8 cellular contexts compared by ENCODE assay signal in the genomic region with DNA sequence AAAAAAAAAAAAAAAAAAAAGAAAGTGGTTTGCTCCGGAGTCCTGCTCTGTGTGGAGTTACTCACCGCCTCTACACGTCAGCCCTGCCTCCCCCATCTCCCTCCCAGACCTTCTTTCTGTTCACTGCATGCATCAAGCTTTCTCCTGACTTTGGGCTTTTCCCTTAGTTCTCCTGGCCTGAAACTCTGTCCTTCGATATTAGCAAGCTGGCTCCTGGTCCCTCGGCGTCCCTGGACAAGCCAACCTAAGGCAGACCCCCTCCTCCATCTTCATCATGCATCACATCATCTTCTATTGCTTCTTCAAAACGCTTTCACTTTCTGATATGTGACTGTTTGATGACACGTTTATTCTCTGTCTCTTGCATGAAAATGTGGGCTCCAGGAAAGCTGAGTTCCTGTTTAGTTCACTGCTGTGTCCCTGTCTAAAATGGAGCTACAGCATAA. TPM values are rescaled to one million over a fixed set of nuclear protein-coding genes. Genes with fewer than 3 reads are reported as not detected.
DNase-seq lines count a peak whose midpoint lies in the region; ATAC-seq and TF ChIP-seq lines count a peak whose summit lies in the region.

No MANE protein-coding gene starts in this region.

- H3K4me1 Mint-ChIP-seq in activated T-cell treated with anti-CD3 and anti-CD28 coated beads, Interleukin-2, amount 50 U/mL, for 72 hours (ENCODE audit: low read depth), result peaks cover 21% of the 10 kb centered on the region

- ATAC-seq in HG03378 (IDR thresholded peaks at IDR 0.05; ENCODE audit: unreplicated experiment) (peak; percentile 82), gastrocnemius medialis (no peak)
- ATAC-seq in activated T-cell treated with anti-CD3 and anti-CD28 coated beads, Interleukin-2, amount 50 U/mL, for 72 hours (replicated peaks in 1 of 2), result peak; percentile 85 to 94

- DNase-seq in activated gamma-delta T cell treated with Interleukin-2 at 50 U/mL for 16 hours (peak; percentile 23), activated gamma-delta T cell (lab: John Stamatoyannopoulos, UW) (no peak), NCI-H1436 (lab: John Stamatoyannopoulos, UW) (no peak), gastrocnemius medialis (no peak), dedifferentiated amniotic fluid mesenchymal stem cell (ENCODE audit: extremely low spot score) (no peak)
- peak; percentile 30 to 46 for DNase-seq in activated T-cell treated with anti-CD3 and anti-CD28 coated beads, Interleukin-2, amount 50 U/mL, for 72 hours
- peak in 2 of 3 experiments; percentile 16 to 24 for DNase-seq in stimulated activated CD4-positive, alpha-beta T cell treated with anti-CD3 and anti-CD28 coated beads, TNF-alpha, amount 100 ng/mL, for 24 hours (ENCODE audit: low read depth in 3 of 3)

- no peaks in the 10 kb centered on the region for H3K36me3 ChIP-seq in gastrocnemius medialis

- H3K27ac Mint-ChIP-seq in activated T-cell treated with anti-CD3 and anti-CD28 coated beads, Interleukin-2, amount 50 U/mL, for 72 hours, result peak overlapping the region; percentile 85

- intact Hi-C loops in gastrocnemius medialis (cut with DNase I; ENCODE audit: low total_unique reads), result no loop called here

- in situ Hi-C loops in gastrocnemius medialis (cut with MboI; ENCODE audit: low sequenced_read_pairs in 4 of 4), result no loop called here

- no peaks in the 10 kb centered on the region for H3K36me3 Mint-ChIP-seq in activated T-cell treated with anti-CD3 and anti-CD28 coated beads, Interleukin-2, amount 50 U/mL, for 72 hours (ENCODE audit: insufficient read depth in 2 of 2)

- H3K27me3 Mint-ChIP-seq in activated T-cell treated with anti-CD3 and anti-CD28 coated beads, Interleukin-2, amount 50 U/mL, for 72 hours (ENCODE audit: low read depth), result no peaks in the 10 kb centered on the region

- peak overlapping the region; percentile 78 to 79 for H3K4me3 Mint-ChIP-seq in activated T-cell treated with anti-CD3 and anti-CD28 coated beads, Interleukin-2, amount 50 U/mL, for 72 hours

- H3K4me3 ChIP-seq in gastrocnemius medialis, result no peak overlapping the region

- TF ChIP-seq POLR2A in gastrocnemius medialis (IDR thresholded peaks at IDR 0.05), result no peak

- TF ChIP-seq CTCF in gastrocnemius medialis (IDR thresholded peaks at IDR 0.05 in 4 of 5, conservative IDR thresholded peaks at IDR 0.05 in 1 of 5), result no peak

- H3K27ac ChIP-seq in gastrocnemius medialis, result no peak overlapping the region

- H3K9me3 ChIP-seq in gastrocnemius medialis, result no peaks in the 10 kb centered on the region

- H3K9me3 Mint-ChIP-seq in activated T-cell treated with anti-CD3 and anti-CD28 coated beads, Interleukin-2, amount 50 U/mL, for 72 hours, result no peaks in the 10 kb centered on the region

- H3K4me1 ChIP-seq in gastrocnemius medialis, result peaks cover 0 to 8% of the 10 kb centered on the region in 2 donors

- no peaks in the 10 kb centered on the region for H3K27me3 ChIP-seq in gastrocnemius medialis

RNA-seq across cellular contexts. Expression of gene SLC15A4, which starts 40.6 kb away (rescaled TPM):
- 10 to 100 TPM; 19.4 to 19.8 TPM for total RNA-seq in activated T-cell treated with anti-CD3 and anti-CD28 coated beads, Interleukin-2, amount 50 U/mL, for 72 hours
- total RNA-seq in gastrocnemius medialis, result 100 to 1,000 TPM in 1 of 4 donors, 10 to 100 TPM in 3; 59.8 to 122 (median 79.1) TPM

Comparison
In these comparisons a context has a peak if more than half of its experiments do, and no peak if none do; other contexts are left out.
1. DNase-seq: peak in activated gamma-delta T cell treated with Interleukin-2 at 50 U/mL for 16 hours (single experiment), activated T-cell treated with anti-CD3 and anti-CD28 coated beads, Interleukin-2, amount 50 U/mL, for 72 hours (2 of 2) and stimulated activated CD4-positive, alpha-beta T cell treated with anti-CD3 and anti-CD28 coated beads, TNF-alpha, amount 100 ng/mL, for 24 hours (2 of 3); none in activated gamma-delta T cell (single experiment), NCI-H1436 (single experiment), gastrocnemius medialis (0 of 2) and dedifferentiated amniotic fluid mesenchymal stem cell (single experiment).
2. ATAC-seq: peak in HG03378 (single experiment) and activated T-cell treated with anti-CD3 and anti-CD28 coated beads, Interleukin-2, amount 50 U/mL, for 72 hours (2 of 2); none in gastrocnemius medialis (0 of 2).